ENCODE assay signal across 9 cellular contexts in genomic region chr7:4715385-4715770, GRCh38. TPM values are rescaled to one million over a fixed set of nuclear protein-coding genes. Genes with fewer than 3 reads are reported as not detected.
DNase-seq lines count a peak whose midpoint lies in the region; TF ChIP-seq lines count a peak whose summit lies in the region.
"Had no signal": no experiment of that assay in that cellular context is flagged by ENCODE, and none has a peak within 500 bp of the region (broad histone marks: within the 10 kb centered on the region; RNA-seq: fewer than 3 reads in every experiment).

No MANE protein-coding gene starts in this region.

- H4K20me1 ChIP-seq in smooth muscle cell (ENCODE audit: low read depth) = peaks cover 100% of the 10 kb centered on the region

- DNase-seq in EH (ENCODE audit: low read depth) (peak; percentile 18), adipocyte (ENCODE audit: low read depth) (peak; percentile 26), cardiac septum (ENCODE audit: low spot score) (peak; percentile 89), skeletal muscle cell (ENCODE audit: low read depth) (peak; percentile 39), smooth muscle cell (lab: John Stamatoyannopoulos, UW; ENCODE audit: unreplicated experiment) (no peak), germinal center (ENCODE audit: low spot score) (no peak)
- no peak for DNase-seq in stimulated activated naive CD4-positive, alpha-beta T cell (lab: John Stamatoyannopoulos, UW)
- DNase-seq in activated CD4-positive, alpha-beta memory T cell treated with anti-CD3 and anti-CD28 coated beads, Interleukin-2, amount 10 ng/mL, durations not matched to agents 7 days and 5 days = no peak
- DNase-seq: NCI-H2029 treated with DMSO at 0.1 percent for 48 hours had no signal

- peaks cover 15% of the 10 kb centered on the region for H3K36me3 Mint-ChIP-seq in activated CD4-positive, alpha-beta memory T cell treated with anti-CD3 and anti-CD28 coated beads, Interleukin-2, amount 10 ng/mL, durations not matched to agents 7 days and 5 days (ENCODE audit: low read depth)

- no peak overlapping the region for H2AFZ ChIP-seq in smooth muscle cell (ENCODE audit: low read depth)

- no peaks in the 10 kb centered on the region for H3K27me3 ChIP-seq in adipocyte (replicated peaks; ENCODE audit: control insufficient read depth, insufficient read depth, low read length)
- H3K27me3 ChIP-seq in smooth muscle cell (ENCODE audit: low read depth) = no peaks in the 10 kb centered on the region

- H3K9ac ChIP-seq in adipocyte (ENCODE audit: low read length) = peak overlapping the region; percentile 57
- no peak overlapping the region for H3K9ac ChIP-seq in smooth muscle cell (ENCODE audit: low read depth)

- H3K27ac Mint-ChIP-seq in activated CD4-positive, alpha-beta memory T cell treated with anti-CD3 and anti-CD28 coated beads, Interleukin-2, amount 10 ng/mL, durations not matched to agents 7 days and 5 days = no peak overlapping the region

- CTCF ChIA-PET in activated CD4-positive, alpha-beta memory T cell treated with anti-CD3 and anti-CD28 coated beads, Interleukin-2, amount 10 ng/mL, durations not matched to agents 7 days and 5 days (lab: Charles Lee) = no interaction called here

- H3K4me1 Mint-ChIP-seq in activated CD4-positive, alpha-beta memory T cell treated with anti-CD3 and anti-CD28 coated beads, Interleukin-2, amount 10 ng/mL, durations not matched to agents 7 days and 5 days = peaks cover 29% of the 10 kb centered on the region

- no peak overlapping the region for H3K27ac ChIP-seq in smooth muscle cell (ENCODE audit: low read depth)

- H3K4me3 Mint-ChIP-seq in activated CD4-positive, alpha-beta memory T cell treated with anti-CD3 and anti-CD28 coated beads, Interleukin-2, amount 10 ng/mL, durations not matched to agents 7 days and 5 days = no peak overlapping the region

- intact Hi-C loops in cardiac septum (cut with DNase I) = no loop called here

- no peak for TF ChIP-seq CTCF in smooth muscle cell (IDR thresholded peaks at IDR 0.05; ENCODE audit: borderline replicate concordance, insufficient read depth, poor library complexity, severe bottlenecking)

- peak overlapping the region; percentile 61 for H3K4me3 ChIP-seq in adipocyte (ENCODE audit: low read length)
- no peak overlapping the region for H3K4me3 ChIP-seq in skeletal muscle cell (ENCODE audit: low read depth, low read length)
- no peak overlapping the region for H3K4me3 ChIP-seq in smooth muscle cell

- WGBS in smooth muscle cell (ENCODE audit: low lambda C conversion rate) = 79% methylated on average over 14 of the region's 15 CpGs

- peaks cover 4% of the 10 kb centered on the region for H3F3A ChIP-seq in smooth muscle cell (ENCODE audit: low read depth)

- H3K4me2 ChIP-seq in smooth muscle cell = no peak overlapping the region

- no peaks in the 10 kb centered on the region for H3K27me3 Mint-ChIP-seq in activated CD4-positive, alpha-beta memory T cell treated with anti-CD3 and anti-CD28 coated beads, Interleukin-2, amount 10 ng/mL, durations not matched to agents 7 days and 5 days

- peaks cover 94% of the 10 kb centered on the region for H3K79me2 ChIP-seq in smooth muscle cell (ENCODE audit: low read depth)

- H3K36me3 ChIP-seq in adipocyte (ENCODE audit: control insufficient read depth, insufficient read depth, low read length, severe bottlenecking) (peaks cover 11% of the 10 kb centered on the region), smooth muscle cell (ENCODE audit: low read depth) (no peaks in the 10 kb centered on the region)

- POLR2A ChIA-PET in activated CD4-positive, alpha-beta memory T cell treated with anti-CD3 and anti-CD28 coated beads, Interleukin-2, amount 10 ng/mL, durations not matched to agents 7 days and 5 days (lab: Charles Lee) = no interaction called here

- no peaks in the 10 kb centered on the region for H3K9me3 ChIP-seq in adipocyte (ENCODE audit: control insufficient read depth, low read length)
- no peaks in the 10 kb centered on the region for H3K9me3 ChIP-seq in smooth muscle cell (replicated peaks; ENCODE audit: low read depth)

- H3K4me1 ChIP-seq in adipocyte (ENCODE audit: control insufficient read depth, insufficient read depth, low read length) (peaks cover 49% of the 10 kb centered on the region), smooth muscle cell (ENCODE audit: low read depth) (no peaks in the 10 kb centered on the region)

- H3K9me3 Mint-ChIP-seq in activated CD4-positive, alpha-beta memory T cell treated with anti-CD3 and anti-CD28 coated beads, Interleukin-2, amount 10 ng/mL, durations not matched to agents 7 days and 5 days = no peaks in the 10 kb centered on the region

RNA-seq across cellular contexts. Expression of gene FOXK1, which starts 33.3 kb away (rescaled TPM):
- 29.7 TPM for total RNA-seq in cardiac septum
- total RNA-seq in smooth muscle cell = 10.4 and 11.6 TPM in 2 replicates
- polyA plus RNA-seq in smooth muscle cell = 6.0 and 8.5 TPM in 2 replicates
- 10 to 100 TPM; 32.7 to 33.2 TPM for total RNA-seq in activated CD4-positive, alpha-beta memory T cell treated with anti-CD3 and anti-CD28 coated beads, Interleukin-2, amount 10 ng/mL, durations not matched to agents 7 days and 5 days

Comparison
In these comparisons a context has a peak if more than half of its experiments do, and no peak if none do; other contexts are left out.
1. DNase-seq: peak in EH (single experiment), adipocyte (single experiment), cardiac septum (single experiment) and skeletal muscle cell (single experiment); none in smooth muscle cell (single experiment), germinal center (single experiment), stimulated activated naive CD4-positive, alpha-beta T cell (0 of 6) and activated CD4-positive, alpha-beta memory T cell treated with anti-CD3 and anti-CD28 coated beads, Interleukin-2, amount 10 ng/mL, durations not matched to agents 7 days and 5 days (single experiment).